ENCODE assay signal across 33 cellular contexts in the genomic region with DNA sequence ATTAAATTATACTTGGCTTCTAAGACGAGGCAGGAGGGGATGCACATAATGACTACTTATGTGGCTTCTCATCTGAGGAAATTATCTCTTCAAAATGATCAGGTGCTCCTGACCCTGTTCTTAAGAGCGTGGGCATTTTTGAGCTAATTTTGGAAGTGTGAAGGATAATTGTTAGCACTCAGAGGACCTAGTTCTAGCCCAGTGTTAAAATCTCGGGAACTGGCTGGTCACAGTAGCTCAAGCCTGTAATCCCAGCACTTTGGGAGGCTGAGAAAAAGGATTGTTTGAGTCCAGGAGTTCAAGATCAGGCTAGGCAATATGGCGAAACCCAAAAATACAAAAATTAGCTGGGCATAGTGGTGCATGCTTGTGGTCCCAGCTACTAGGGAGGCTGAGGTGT.
"Had no signal": no experiment of that assay in that cellular context is flagged by ENCODE, and none has a peak within 500 bp of the region (broad histone marks: within the 10 kb centered on the region; RNA-seq: fewer than 3 reads in every experiment).

No MANE protein-coding gene starts in this region.

- H3K4me1 ChIP-seq: parathyroid adenoma, psoas muscle, spleen, suprapubic skin, testis, tibial artery, upper lobe of right lung, uterus had no signal

- DNase-seq: naive thymus-derived CD8-positive, alpha-beta T cell; nephron progenitor cell; nucleus accumbens; ovary; posterior cingulate gyrus; psoas muscle; right cardiac atrium; spleen; stimulated activated CD4-positive, alpha-beta T cell treated with anti-CD3 and anti-CD28 coated beads, Interleukin-12 subunit alpha, Interleukin-12 subunit beta, amount 100 ng/mL, for 4 hours; stimulated activated CD4-positive, alpha-beta T cell treated with anti-CD3 and anti-CD28 coated beads, Interleukin-1b, Interleukin-23, amount 100 ng/mL, for 48 hours; stimulated activated CD4-positive, alpha-beta T cell treated with anti-CD3 and anti-CD28 coated beads, Interleukin-4, amount 100 ng/mL, for 1 hour; stimulated activated CD4-positive, alpha-beta T cell treated with anti-CD3 and anti-CD28 coated beads, Interleukin-4, amount 100 ng/mL, for 4 hours; stimulated activated CD8-positive, alpha-beta memory T cell treated with anti-CD3 and anti-CD28 coated beads, Interleukin-4, amount 100 ng/mL, for 48 hours; stimulated activated naive CD4-positive, alpha-beta T cell; stimulated activated naive CD8-positive, alpha-beta T cell treated with anti-CD3 and anti-CD28 coated beads, Interleukin-15, amount 100 ng/mL, for 72 hours; stimulated activated naive CD8-positive, alpha-beta T cell treated with anti-CD3 and anti-CD28 coated beads, Interleukin-15, Interleukin-2, amounts not matched to agents 100 U/mL and 50 U/mL, for 24 hours; substantia nigra; tibial artery; transverse colon; upper lobe of right lung; uterus had no signal

- H3K9me3 ChIP-seq: neutrophil, ovary, psoas muscle, spleen, suprapubic skin, testis, tibial artery, transverse colon, upper lobe of right lung, uterus had no signal

- H3K36me3 Mint-ChIP-seq: naive thymus-derived CD8-positive, alpha-beta T cell; natural killer cell treated with Interleukin-12 subunit alpha and Interleukin-12 subunit beta and Interleukin-15 and Interleukin-18, amount 100 ng/mL, for 72 hours; stimulated activated memory B cell treated with anti-CD40 and anti-IgM and Interleukin-4, amounts not matched to agents 10 μg/mL and 1 μg/mL and 100 μg/mL, for 72 hours; type B pancreatic cell had no signal

- H3K4me1 Mint-ChIP-seq: nephron progenitor cell; stimulated activated memory B cell treated with anti-CD40 and anti-IgM and Interleukin-4, amounts not matched to agents 10 μg/mL and 1 μg/mL and 100 μg/mL, for 72 hours had no signal

- H3K27me3 ChIP-seq: neutrophil, ovary, spleen, suprapubic skin, testis, tibial artery, transverse colon, upper lobe of right lung, uterus had no signal

- ATAC-seq: naive thymus-derived CD8-positive, alpha-beta T cell; natural killer cell treated with Interleukin-12 subunit alpha and Interleukin-12 subunit beta and Interleukin-15 and Interleukin-18, amount 100 ng/mL, for 72 hours; psoas muscle; sciatic nerve; stimulated activated memory B cell treated with anti-CD40 and anti-IgM and Interleukin-4, amounts not matched to agents 10 μg/mL and 1 μg/mL and 100 μg/mL, for 72 hours; stimulated activated naive CD8-positive, alpha-beta T cell treated with anti-CD3 and anti-CD28 coated beads, Interleukin-15, amount 100 ng/mL, for 72 hours; stimulated activated naive CD8-positive, alpha-beta T cell treated with anti-CD3 and anti-CD28 coated beads, Interleukin-15, Interleukin-2, amounts not matched to agents 100 U/mL and 50 U/mL, for 24 hours; upper lobe of right lung had no signal

- H3K27me3 Mint-ChIP-seq: stimulated activated memory B cell treated with anti-CD40 and anti-IgM and Interleukin-4, amounts not matched to agents 10 μg/mL and 1 μg/mL and 100 μg/mL, for 72 hours; stimulated activated naive CD8-positive, alpha-beta T cell treated with anti-CD3 and anti-CD28 coated beads, Interleukin-15, amount 100 ng/mL, for 72 hours; type B pancreatic cell had no signal

- H3K4me3 ChIP-seq: ovary, psoas muscle, skin epidermis, smooth muscle cell, spleen, suprapubic skin, testis, tibial artery, transverse colon, upper lobe of right lung, uterus had no signal

- H3K36me3 ChIP-seq: neutrophil, ovary, spleen, suprapubic skin, tibial artery, transverse colon, upper lobe of right lung, uterus had no signal

- H3K4me3 Mint-ChIP-seq: naive thymus-derived CD8-positive, alpha-beta T cell; natural killer cell treated with Interleukin-12 subunit alpha and Interleukin-12 subunit beta and Interleukin-15 and Interleukin-18, amount 100 ng/mL, for 72 hours; nephron progenitor cell; neural crest cell; stimulated activated memory B cell treated with anti-CD40 and anti-IgM and Interleukin-4, amounts not matched to agents 10 μg/mL and 1 μg/mL and 100 μg/mL, for 72 hours; stimulated activated naive CD8-positive, alpha-beta T cell treated with anti-CD3 and anti-CD28 coated beads, Interleukin-15, amount 100 ng/mL, for 72 hours; type B pancreatic cell had no signal

- H3K9me3 Mint-ChIP-seq: naive thymus-derived CD8-positive, alpha-beta T cell; natural killer cell treated with Interleukin-12 subunit alpha and Interleukin-12 subunit beta and Interleukin-15 and Interleukin-18, amount 100 ng/mL, for 72 hours; nephron progenitor cell; neural crest cell; stimulated activated memory B cell treated with anti-CD40 and anti-IgM and Interleukin-4, amounts not matched to agents 10 μg/mL and 1 μg/mL and 100 μg/mL, for 72 hours; stimulated activated naive CD8-positive, alpha-beta T cell treated with anti-CD3 and anti-CD28 coated beads, Interleukin-15, amount 100 ng/mL, for 72 hours; type B pancreatic cell had no signal

- H3K27ac Mint-ChIP-seq: naive thymus-derived CD8-positive, alpha-beta T cell; natural killer cell treated with Interleukin-12 subunit alpha and Interleukin-12 subunit beta and Interleukin-15 and Interleukin-18, amount 100 ng/mL, for 72 hours; nephron progenitor cell; progenitor cell of endocrine pancreas; stimulated activated memory B cell treated with anti-CD40 and anti-IgM and Interleukin-4, amounts not matched to agents 10 μg/mL and 1 μg/mL and 100 μg/mL, for 72 hours; stimulated activated naive CD8-positive, alpha-beta T cell treated with anti-CD3 and anti-CD28 coated beads, Interleukin-15, amount 100 ng/mL, for 72 hours; type B pancreatic cell had no signal

- H3K27ac ChIP-seq: neutrophil, ovary, parathyroid adenoma, psoas muscle, skin epidermis, spleen, suprapubic skin, testis, tibial artery, transverse colon, upper lobe of right lung, uterus had no signal
